Comparison of ENCODE assay signal across 10 cellular contexts in genomic region chr16:567362-568256, GRCh38. TPM values are rescaled to one million over a fixed set of nuclear protein-coding genes. Genes with fewer than 3 reads are reported as not detected.
A peak's percentile ranks its signal among the peaks of the same experiment; 100 is the strongest.
DNase-seq lines count a peak whose midpoint lies in the region; TF ChIP-seq lines count a peak whose summit lies in the region.
"Had no signal": no experiment of that assay in that cellular context is flagged by ENCODE, and none has a peak within 500 bp of the region (broad histone marks: within the 10 kb centered on the region; RNA-seq: fewer than 3 reads in every experiment).

No MANE protein-coding gene starts in this region.

- peak overlapping the region; percentile 74 for H3K9ac ChIP-seq in mesenchymal stem cell (ENCODE audit: low read length)

- no peak overlapping the region for H3K23ac ChIP-seq in mesenchymal stem cell (ENCODE audit: low read length in 2 of 2)

- peak overlapping the region; percentile 71 for H2BK15ac ChIP-seq in mesenchymal stem cell (ENCODE audit: low read depth, poor library complexity, severe bottlenecking)

- no peaks in the 10 kb centered on the region for H3K36me3 Mint-ChIP-seq in activated naive CD4-positive, alpha-beta T cell treated with anti-CD3 and anti-CD28 coated beads for 36 hours (ENCODE audit: low read depth)
- no peaks in the 10 kb centered on the region for H3K36me3 Mint-ChIP-seq in activated CD4-positive, alpha-beta memory T cell treated with anti-CD3 and anti-CD28 coated beads, Interleukin-2, amount 10 ng/mL, durations not matched to agents 7 days and 5 days (ENCODE audit: low read depth)

- H3K14ac ChIP-seq in mesenchymal stem cell (ENCODE audit: low read length in 2 of 2), result no peak overlapping the region

- peak overlapping the region; percentile 78 for H3K27ac Mint-ChIP-seq in activated naive CD4-positive, alpha-beta T cell treated with anti-CD3 and anti-CD28 coated beads for 36 hours
- peak overlapping the region; percentile 63 for H3K27ac Mint-ChIP-seq in activated CD4-positive, alpha-beta memory T cell treated with anti-CD3 and anti-CD28 coated beads, Interleukin-2, amount 10 ng/mL, durations not matched to agents 7 days and 5 days

- H4K8ac ChIP-seq in mesenchymal stem cell (ENCODE audit: low read length), result peak overlapping the region; percentile 97

- H2AK5ac ChIP-seq in mesenchymal stem cell (ENCODE audit: low read length, severe bottlenecking), result peak overlapping the region; percentile 38

- POLR2A ChIA-PET in activated CD4-positive, alpha-beta memory T cell treated with anti-CD3 and anti-CD28 coated beads, Interleukin-2, amount 10 ng/mL, durations not matched to agents 7 days and 5 days (lab: Charles Lee), result interaction anchor here (1.0 to 1.4 kb wide), 4 partner anchors 18 to 69 kb away, joined by 3 to 4 read pairs (median 3); partner anchors contain the start of genes CAPN15 and METTL26

- peaks cover 29% of the 10 kb centered on the region for H3K4me1 Mint-ChIP-seq in activated naive CD4-positive, alpha-beta T cell treated with anti-CD3 and anti-CD28 coated beads for 36 hours (ENCODE audit: low read depth)
- H3K4me1 Mint-ChIP-seq in activated CD4-positive, alpha-beta memory T cell treated with anti-CD3 and anti-CD28 coated beads, Interleukin-2, amount 10 ng/mL, durations not matched to agents 7 days and 5 days, result peaks cover 33% of the 10 kb centered on the region

- no peaks in the 10 kb centered on the region for H3K9me3 ChIP-seq in mesenchymal stem cell (ENCODE audit: control insufficient read depth, low read length)
- no peaks in the 10 kb centered on the region for H3K9me3 ChIP-seq in tibial nerve
- H3K9me3 ChIP-seq: prostate gland had no signal

- no peak for TF ChIP-seq EP300 in tibial nerve (IDR thresholded peaks at IDR 0.05)

- H3K18ac ChIP-seq in mesenchymal stem cell (ENCODE audit: low read depth in 1 of 2, low read length in 2 of 2), result peak overlapping the region; percentile 69 to 83

- H3K27me3 ChIP-seq in mesenchymal stem cell (ENCODE audit: control insufficient read depth in 1 of 2, insufficient read depth in 1 of 2, low read length in 2 of 2) (peaks cover 0 to 5% of the 10 kb centered on the region in 2 experiments), tibial nerve (peaks cover 0 to 13% of the 10 kb centered on the region in 2 donors)

- H3K36me3 ChIP-seq in mesenchymal stem cell (ENCODE audit: control insufficient read depth in 1 of 2, insufficient read depth in 2 of 2, low read depth in 1 of 2, low read length in 2 of 2) (peaks cover 0 to 8% of the 10 kb centered on the region in 2 experiments), tibial nerve (peaks cover 0 to 4% (median 0%) of the 10 kb centered on the region in 3 donors)
- H3K36me3 ChIP-seq: prostate gland had no signal

- H4K91ac ChIP-seq in mesenchymal stem cell (ENCODE audit: low read length), result peak overlapping the region; percentile 77

- H3K9me3 Mint-ChIP-seq in activated naive CD4-positive, alpha-beta T cell treated with anti-CD3 and anti-CD28 coated beads for 36 hours, result no peaks in the 10 kb centered on the region
- no peaks in the 10 kb centered on the region for H3K9me3 Mint-ChIP-seq in activated CD4-positive, alpha-beta memory T cell treated with anti-CD3 and anti-CD28 coated beads, Interleukin-2, amount 10 ng/mL, durations not matched to agents 7 days and 5 days

- H3K79me1 ChIP-seq in mesenchymal stem cell (replicated peaks; ENCODE audit: low read length, poor library complexity, severe bottlenecking), result peaks cover 4% of the 10 kb centered on the region

- no peak overlapping the region for H3K4me2 ChIP-seq in mesenchymal stem cell (ENCODE audit: low read length, poor library complexity, severe bottlenecking)

- 95% methylated on average over 34 of the region's 35 CpGs for WGBS in mesenchymal stem cell
- WGBS in tibial nerve, 2 donors, result 84 to 92% methylated on average over 11 to 28 of the region's 35 CpGs

- H3K4me3 Mint-ChIP-seq in activated naive CD4-positive, alpha-beta T cell treated with anti-CD3 and anti-CD28 coated beads for 36 hours, result peak overlapping the region; percentile 39
- peak overlapping the region; percentile 54 for H3K4me3 Mint-ChIP-seq in activated CD4-positive, alpha-beta memory T cell treated with anti-CD3 and anti-CD28 coated beads, Interleukin-2, amount 10 ng/mL, durations not matched to agents 7 days and 5 days

- peak overlapping the region in 1 of 2 experiments; percentile 63 for H3K4me3 ChIP-seq in mesenchymal stem cell (ENCODE audit: insufficient read depth in 1 of 2, low read depth in 1 of 2, low read length in 2 of 2)
- H3K4me3 ChIP-seq in tibial nerve, result peak overlapping the region in 2 of 4 donors; percentile 33 to 44

- no peak for DNase-seq in activated naive CD4-positive, alpha-beta T cell treated with anti-CD3 and anti-CD28 coated beads for 36 hours
- DNase-seq in activated naive CD4-positive, alpha-beta T cell treated with anti-CD3 and anti-CD28 coated beads, Interleukin-2, amount 50 U/mL, for 16 hours, result no peak
- DNase-seq in activated CD4-positive, alpha-beta memory T cell treated with anti-CD3 and anti-CD28 coated beads, Interleukin-2, amount 10 ng/mL, durations not matched to agents 7 days and 5 days, result no peak
- no peak for DNase-seq in mesenchymal stem cell
- DNase-seq in tibial nerve (ENCODE audit: low spot score in 2 of 2), result no peak
- no peak for DNase-seq in SIG-M5 (lab: John Stamatoyannopoulos, UW)
- DNase-seq in DMS153 treated with DMSO at 0.1 percent for 48 hours (lab: John Stamatoyannopoulos, UW; ENCODE audit: unreplicated experiment), result no peak
- DNase-seq in NCI-H1105 (lab: John Stamatoyannopoulos, UW), result no peak
- DNase-seq: NCI-H1694 treated with DMSO at 0.1 percent for 48 hours had no signal

- peak overlapping the region; percentile 70 to 75 for H2BK12ac ChIP-seq in mesenchymal stem cell (ENCODE audit: low read length in 2 of 2)

- H3K27ac ChIP-seq in mesenchymal stem cell (ENCODE audit: low read length, poor library complexity, severe bottlenecking) (peak overlapping the region; percentile 4), tibial nerve (peak overlapping the region in 3 of 4 donors; percentile 59 to 66 (median 60))

- intact Hi-C loops in activated naive CD4-positive, alpha-beta T cell treated with anti-CD3 and anti-CD28 coated beads for 36 hours (cut with micrococcal nuclease), result loop anchor here (2.0 kb wide), 1 partner anchor 21 kb away; no protein-coding TSS in a partner anchor

- CTCF ChIA-PET in activated naive CD4-positive, alpha-beta T cell treated with anti-CD3 and anti-CD28 coated beads for 36 hours (lab: Charles Lee), result interaction anchor here (1.0 kb wide), 1 partner anchor 12 kb away, joined by 4 read pairs; no protein-coding TSS in a partner anchor
- CTCF ChIA-PET in activated CD4-positive, alpha-beta memory T cell treated with anti-CD3 and anti-CD28 coated beads, Interleukin-2, amount 10 ng/mL, durations not matched to agents 7 days and 5 days (lab: Charles Lee), result no interaction called here

- TF ChIP-seq CTCF in tibial nerve (IDR thresholded peaks at IDR 0.05), result no peak

- H3K27me3 Mint-ChIP-seq in activated naive CD4-positive, alpha-beta T cell treated with anti-CD3 and anti-CD28 coated beads for 36 hours (ENCODE audit: low read depth), result no peaks in the 10 kb centered on the region
- no peaks in the 10 kb centered on the region for H3K27me3 Mint-ChIP-seq in activated CD4-positive, alpha-beta memory T cell treated with anti-CD3 and anti-CD28 coated beads, Interleukin-2, amount 10 ng/mL, durations not matched to agents 7 days and 5 days

- TF ChIP-seq POLR2A in tibial nerve (IDR thresholded peaks at IDR 0.05), result no peak

- H2AFZ ChIP-seq in mesenchymal stem cell (ENCODE audit: low read depth, low read length), result no peak overlapping the region

- H3K4me1 ChIP-seq in mesenchymal stem cell (ENCODE audit: control insufficient read depth, insufficient read depth, low read depth, low read length) (peaks cover 57% of the 10 kb centered on the region), tibial nerve (peaks cover 0 to 62% (median 28%) of the 10 kb centered on the region in 4 donors)
- H3K4me1 ChIP-seq: prostate gland had no signal

- peak overlapping the region; percentile 88 for H2BK120ac ChIP-seq in mesenchymal stem cell (ENCODE audit: low read depth, low read length)

- peak overlapping the region; percentile 71 to 76 for H3K4ac ChIP-seq in mesenchymal stem cell (ENCODE audit: low read depth in 1 of 2, low read length in 2 of 2)

- H2BK5ac ChIP-seq in mesenchymal stem cell (ENCODE audit: low read depth, low read length, poor library complexity, severe bottlenecking), result no peak overlapping the region

RNA-seq across cellular contexts. Expression of gene NHLRC4, which starts 0.8 kb away (rescaled TPM):
- total RNA-seq in activated naive CD4-positive, alpha-beta T cell treated with anti-CD3 and anti-CD28 coated beads for 36 hours, result under 1 TPM; 0.60 to 0.67 TPM
- 1 to 10 TPM; 2.3 to 2.6 TPM for total RNA-seq in activated CD4-positive, alpha-beta memory T cell treated with anti-CD3 and anti-CD28 coated beads, Interleukin-2, amount 10 ng/mL, durations not matched to agents 7 days and 5 days
- polyA plus RNA-seq in mesenchymal stem cell (2013, experiment 1 of 2), result 0.62 TPM
- 0.64 TPM for polyA plus RNA-seq in mesenchymal stem cell (2013, experiment 2 of 2)
- 1 to 10 TPM in 3 of 4 donors, under 1 TPM in 1; 0.98 to 5.2 (median 1.9) TPM for total RNA-seq in tibial nerve

RNA-seq across cellular contexts. Expression of gene PIGQ, which starts 2.2 kb away (rescaled TPM):
- 10 to 100 TPM; 18.6 to 19.2 TPM for total RNA-seq in activated naive CD4-positive, alpha-beta T cell treated with anti-CD3 and anti-CD28 coated beads for 36 hours
- 10 to 100 TPM; 33.7 to 35.1 TPM for total RNA-seq in activated CD4-positive, alpha-beta memory T cell treated with anti-CD3 and anti-CD28 coated beads, Interleukin-2, amount 10 ng/mL, durations not matched to agents 7 days and 5 days
- polyA plus RNA-seq in mesenchymal stem cell (2013, experiment 1 of 2), result 18.5 TPM
- polyA plus RNA-seq in mesenchymal stem cell (2013, experiment 2 of 2), result 17.1 TPM
- 10 to 100 TPM; 49.2 to 89.6 (median 71.8) TPM for total RNA-seq in tibial nerve

RNA-seq across cellular contexts. Expression of gene PRR35, which starts 7.4 kb away (rescaled TPM):
- not detected for total RNA-seq in activated naive CD4-positive, alpha-beta T cell treated with anti-CD3 and anti-CD28 coated beads for 36 hours
- not detected for total RNA-seq in activated CD4-positive, alpha-beta memory T cell treated with anti-CD3 and anti-CD28 coated beads, Interleukin-2, amount 10 ng/mL, durations not matched to agents 7 days and 5 days
- 0.03 TPM for polyA plus RNA-seq in mesenchymal stem cell (2013, experiment 1 of 2)
- polyA plus RNA-seq in mesenchymal stem cell (2013, experiment 2 of 2), result not detected
- total RNA-seq in tibial nerve, result not detected

RNA-seq across cellular contexts. Expression of gene RAB40C, which starts 22.3 kb away (rescaled TPM):
- total RNA-seq in activated naive CD4-positive, alpha-beta T cell treated with anti-CD3 and anti-CD28 coated beads for 36 hours, result 1 to 10 TPM; 6.3 to 7.3 TPM
- 10 to 100 TPM; 12.2 to 14.2 TPM for total RNA-seq in activated CD4-positive, alpha-beta memory T cell treated with anti-CD3 and anti-CD28 coated beads, Interleukin-2, amount 10 ng/mL, durations not matched to agents 7 days and 5 days
- polyA plus RNA-seq in mesenchymal stem cell (2013, experiment 1 of 2), result 11.2 TPM
- polyA plus RNA-seq in mesenchymal stem cell (2013, experiment 2 of 2), result 12.0 TPM
- total RNA-seq in tibial nerve, result 10 to 100 TPM; 21.1 to 30.6 (median 27.5) TPM

RNA-seq across cellular contexts. Expression of gene CAPN15, which starts 40.1 kb away (rescaled TPM):
- 10 to 100 TPM; 54.4 to 56.9 TPM for total RNA-seq in activated naive CD4-positive, alpha-beta T cell treated with anti-CD3 and anti-CD28 coated beads for 36 hours
- 10 to 100 TPM; 91.7 to 93.4 TPM for total RNA-seq in activated CD4-positive, alpha-beta memory T cell treated with anti-CD3 and anti-CD28 coated beads, Interleukin-2, amount 10 ng/mL, durations not matched to agents 7 days and 5 days
- polyA plus RNA-seq in mesenchymal stem cell (2013, experiment 1 of 2), result 22.1 TPM
- polyA plus RNA-seq in mesenchymal stem cell (2013, experiment 2 of 2), result 19.9 TPM
- total RNA-seq in tibial nerve, result 10 to 100 TPM; 19.0 to 91.5 (median 52.5) TPM
